10 cellular contexts compared by ENCODE assay signal in genomic region chr4:154757713-154758112, GRCh38. TPM values are rescaled to one million over a fixed set of nuclear protein-coding genes. Genes with fewer than 3 reads are reported as not detected.
"Had no signal": no experiment of that assay in that cellular context is flagged by ENCODE, and none has a peak within 500 bp of the region (broad histone marks: within the 10 kb centered on the region; RNA-seq: fewer than 3 reads in every experiment).

No MANE protein-coding gene starts in this region.

- DNase-seq: H7, HCEC 1CT, Kasumi-1, KBM-7 had no signal

- H3K4me2 ChIP-seq: GM23338, KMS-11 had no signal

- H3K9ac ChIP-seq: KMS-11 had no signal

- H3K4me3 ChIP-seq: GM23338 had no signal

- ATAC-seq: GM23338, HepG2 had no signal

- H2AFZ ChIP-seq: GM23338 had no signal

- H3K27ac ChIP-seq: HL-60, KMS-11 had no signal

RNA-seq across cellular contexts. Expression of gene LRAT, which starts 13.9 kb away (rescaled TPM):
- total RNA-seq: HepG2 had no signal

RNA-seq across cellular contexts. Expression of gene RBM46, which starts 23.4 kb away (rescaled TPM):
- total RNA-seq: H4, HepG2, HT1080 had no signal
